ENCODE assay signal across 23 cellular contexts in genomic region chr9:93665566-93666278, GRCh38.
DNase-seq lines count a peak whose midpoint lies in the region; ATAC-seq and TF ChIP-seq lines count a peak whose summit lies in the region.
"Had no signal": no experiment of that assay in that cellular context is flagged by ENCODE, and none has a peak within 500 bp of the region (broad histone marks: within the 10 kb centered on the region; RNA-seq: fewer than 3 reads in every experiment).

No MANE protein-coding gene starts in this region.

- no peak overlapping the region for H3K27ac ChIP-seq in right atrium auricular region
- H3K27ac ChIP-seq: esophagus squamous epithelium, tibial nerve had no signal

- H3K4me1 Mint-ChIP-seq in nephron progenitor cell = peaks cover 20% of the 10 kb centered on the region
- H3K4me1 Mint-ChIP-seq: activated CD4-positive, alpha-beta T cell treated with anti-CD3 and anti-CD28 coated beads, Interleukin-2, amount 10 ng/mL, durations not matched to agents 24 days and 14 days had no signal

- in situ Hi-C loops in GM13977 (cut with MboI; ENCODE audit: low pct_unique_long_range_greater_than_20kb, low sequenced_read_pairs, unreplicated experiment) = no loop called here

- intact Hi-C loops in Right ventricle myocardium inferior (cut with DNase I) (no loop called here), cardiac septum (cut with DNase I) (no loop called here)

- no peak for ATAC-seq in Right ventricle myocardium inferior
- ATAC-seq in GM19023 (IDR thresholded peaks at IDR 0.05; ENCODE audit: unreplicated experiment) = no peak
- ATAC-seq: activated naive CD4-positive, alpha-beta T cell treated with anti-CD3 and anti-CD28 coated beads, Interleukin-2, amount 50 U/mL, for 72 hours; CD8-positive, alpha-beta T cell; naive thymus-derived CD8-positive, alpha-beta T cell; Panc1 had no signal

- H3K4me3 ChIP-seq in right atrium auricular region = no peak overlapping the region
- H3K4me3 ChIP-seq: esophagus squamous epithelium, tibial nerve had no signal

- no peaks in the 10 kb centered on the region for H3K4me1 ChIP-seq in right atrium auricular region
- H3K4me1 ChIP-seq: esophagus squamous epithelium, tibial nerve had no signal

- H3K36me3 Mint-ChIP-seq in nephron progenitor cell (ENCODE audit: low read depth) = peaks cover 4% of the 10 kb centered on the region

- peaks cover 6% of the 10 kb centered on the region for H3K27me3 Mint-ChIP-seq in nephron progenitor cell (ENCODE audit: low read depth, poor library complexity)
- H3K27me3 Mint-ChIP-seq: activated CD4-positive, alpha-beta T cell treated with anti-CD3 and anti-CD28 coated beads, Interleukin-2, amount 10 ng/mL, durations not matched to agents 24 days and 14 days; naive thymus-derived CD8-positive, alpha-beta T cell had no signal

- no peaks in the 10 kb centered on the region for H3K9me3 Mint-ChIP-seq in nephron progenitor cell
- H3K9me3 Mint-ChIP-seq: activated CD4-positive, alpha-beta T cell treated with anti-CD3 and anti-CD28 coated beads, Interleukin-2, amount 10 ng/mL, durations not matched to agents 24 days and 14 days; activated naive CD4-positive, alpha-beta T cell treated with anti-CD3 and anti-CD28 coated beads, Interleukin-2, amount 50 U/mL, for 72 hours; CD8-positive, alpha-beta T cell; naive thymus-derived CD8-positive, alpha-beta T cell had no signal

- no peaks in the 10 kb centered on the region for H3K9me3 ChIP-seq in right atrium auricular region
- H3K9me3 ChIP-seq: esophagus squamous epithelium, SK-N-SH, tibial nerve had no signal

- H3K36me3 ChIP-seq in right atrium auricular region = peaks cover 40% of the 10 kb centered on the region

- H3K27ac Mint-ChIP-seq in nephron progenitor cell = peak overlapping the region; percentile 58
- H3K27ac Mint-ChIP-seq: activated CD4-positive, alpha-beta T cell treated with anti-CD3 and anti-CD28 coated beads, Interleukin-2, amount 10 ng/mL, durations not matched to agents 24 days and 14 days; activated naive CD4-positive, alpha-beta T cell treated with anti-CD3 and anti-CD28 coated beads, Interleukin-2, amount 50 U/mL, for 72 hours; CD8-positive, alpha-beta T cell had no signal

- DNase-seq in Right ventricle myocardium inferior (ENCODE audit: missing footprints) (peak; percentile 60), right atrium auricular region (ENCODE audit: low spot score) (no peak), cardiac septum (ENCODE audit: low spot score) (peak; percentile 73), nephron progenitor cell (no peak), cerebellar cortex (ENCODE audit: low spot score) (no peak), GM13977 (ENCODE audit: low spot score) (no peak), DMS79 (lab: John Stamatoyannopoulos, UW) (no peak)
- DNase-seq: activated CD4-positive, alpha-beta T cell treated with anti-CD3 and anti-CD28 coated beads, Interleukin-2, amount 10 ng/mL, durations not matched to agents 24 days and 14 days; CD8-positive, alpha-beta T cell; DND-41; esophagus squamous epithelium; GOT3; mammary epithelial cell; NCI-H1436 treated with DMSO at 0.1 percent for 48 hours; NCI-H2227 treated with DMSO at 0.1 percent for 48 hours; SK-N-SH; stimulated activated naive CD4-positive, alpha-beta T cell; T1000 had no signal

- no peaks in the 10 kb centered on the region for H3K27me3 ChIP-seq in right atrium auricular region
- H3K27me3 ChIP-seq: esophagus squamous epithelium, tibial nerve had no signal

- TF ChIP-seq CTCF in right atrium auricular region (IDR thresholded peaks at IDR 0.05) = no peak
- no peak for TF ChIP-seq CTCF in nephron progenitor cell (IDR thresholded peaks at IDR 0.05)
- TF ChIP-seq CTCF in GM13977 (IDR thresholded peaks at IDR 0.05; ENCODE audit: extremely low read depth, insufficient read depth, missing control alignments) = no peak

- H3K4me3 Mint-ChIP-seq in nephron progenitor cell = no peak overlapping the region
- H3K4me3 Mint-ChIP-seq: activated CD4-positive, alpha-beta T cell treated with anti-CD3 and anti-CD28 coated beads, Interleukin-2, amount 10 ng/mL, durations not matched to agents 24 days and 14 days; CD8-positive, alpha-beta T cell; naive thymus-derived CD8-positive, alpha-beta T cell had no signal

Comparison
In these comparisons a context has a peak if more than half of its experiments do, and no peak if none do; other contexts are left out.
1. DNase-seq: peak in Right ventricle myocardium inferior (single experiment) and cardiac septum (single experiment); none in right atrium auricular region (single experiment), nephron progenitor cell (single experiment), cerebellar cortex (single experiment), GM13977 (single experiment) and DMS79 (single experiment).